20 cellular contexts compared by ENCODE assay signal in genomic region chr21:42459583-42460215, GRCh38. TPM values are rescaled to one million over a fixed set of nuclear protein-coding genes. Genes with fewer than 3 reads are reported as not detected.
A peak's percentile ranks its signal among the peaks of the same experiment; 100 is the strongest.
DNase-seq lines count a peak whose midpoint lies in the region; ATAC-seq and TF ChIP-seq lines count a peak whose summit lies in the region.
"Had no signal": no experiment of that assay in that cellular context is flagged by ENCODE, and none has a peak within 500 bp of the region (broad histone marks: within the 10 kb centered on the region; RNA-seq: fewer than 3 reads in every experiment).

No MANE protein-coding gene starts in this region.

- H3F3A ChIP-seq in SU-DHL-6 (ENCODE audit: insufficient read depth): peaks cover 6% of the 10 kb centered on the region; the same call in 1 of the 2 replicates

- H3K27me3 ChIP-seq in BLaER1 treated with 17β-estradiol and CSF1 and Interleukin-3, amounts not matched to agents 10 nM and 100 nM: peaks cover 0 to 15% (median 0%) of the 10 kb centered on the region in 11 experiments; a peak in 2 of 22 replicates
- no peaks in the 10 kb centered on the region for H3K27me3 ChIP-seq in CD4-positive, alpha-beta T cell (ENCODE audit: control insufficient read depth, insufficient read depth, low read length)
- no peaks in the 10 kb centered on the region for H3K27me3 ChIP-seq in SU-DHL-6 (ENCODE audit: low read length)
- no peaks in the 10 kb centered on the region for H3K27me3 ChIP-seq in naive thymus-derived CD4-positive, alpha-beta T cell (ENCODE audit: control insufficient read depth in 2 of 2, insufficient read depth in 2 of 2, low read length in 2 of 2)

- no peaks in the 10 kb centered on the region for H3K36me3 Mint-ChIP-seq in CD4-positive, alpha-beta T cell (ENCODE audit: low read depth)
- peaks cover 0 to 7% (median 0%) of the 10 kb centered on the region in 5 donors for H3K36me3 Mint-ChIP-seq in naive thymus-derived CD4-positive, alpha-beta T cell
- H3K36me3 Mint-ChIP-seq: T-cell had no signal

- H3K36me3 ChIP-seq in BLaER1 treated with 17β-estradiol and CSF1 and Interleukin-3, amounts not matched to agents 10 nM and 100 nM: no peaks in the 10 kb centered on the region
- no peaks in the 10 kb centered on the region for H3K36me3 ChIP-seq in SU-DHL-6 (ENCODE audit: low read length)
- H3K36me3 ChIP-seq in naive thymus-derived CD4-positive, alpha-beta T cell (ENCODE audit: control insufficient read depth in 2 of 3, insufficient read depth in 3 of 3, low read length in 3 of 3): no peaks in the 10 kb centered on the region
- H3K36me3 ChIP-seq: tibial artery had no signal

- CTCF ChIA-PET in CD4-positive, alpha-beta T cell (lab: Charles Lee): no interaction called here
- CTCF ChIA-PET in naive thymus-derived CD4-positive, alpha-beta T cell (lab: Charles Lee): interaction anchor here (2.1 kb wide), 1 partner anchor 10 kb away, joined by 8 read pairs; no protein-coding TSS in a partner anchor

- no peaks in the 10 kb centered on the region for H3K9me3 Mint-ChIP-seq in CD4-positive, alpha-beta T cell
- peaks cover 0 to 4% (median 0%) of the 10 kb centered on the region in 11 donors for H3K9me3 Mint-ChIP-seq in naive thymus-derived CD4-positive, alpha-beta T cell
- H3K9me3 Mint-ChIP-seq: T-cell had no signal

- H3K9ac ChIP-seq in BLaER1 treated with 17β-estradiol and CSF1 and Interleukin-3, amounts not matched to agents 10 nM and 100 nM: no peak overlapping the region
- H3K9ac ChIP-seq in SU-DHL-6 (ENCODE audit: low read length): no peak overlapping the region
- H3K9ac ChIP-seq: GM23248 had no signal

- H3K9me2 ChIP-seq in SU-DHL-6 (replicated peaks; ENCODE audit: insufficient read depth, low read length): no peaks in the 10 kb centered on the region

- intact Hi-C loops in CD4-positive, alpha-beta T cell (cut with DNase I, micrococcal nuclease): loop anchor here (5.0 kb wide), 2 partner anchors 42 to 68 kb away; no protein-coding TSS in a partner anchor
- intact Hi-C loops in naive thymus-derived CD4-positive, alpha-beta T cell (cut with micrococcal nuclease): loop anchor here (1.0 to 5.0 kb wide), 6 partner anchors 9 to 227 kb away; partner anchors contain the start of genes RSPH1 (in 1 of the 2) and TMPRSS3 (in 1 of the 2)

- DNase-seq in CD4-positive, alpha-beta T cell: no peak
- no peak for DNase-seq in naive thymus-derived CD4-positive, alpha-beta T cell
- DNase-seq in activated gamma-delta T cell (lab: John Stamatoyannopoulos, UW): no peak
- DNase-seq in NCI-H748 treated with DMSO at 0.1 percent for 48 hours (lab: John Stamatoyannopoulos, UW): no peak
- no peak for DNase-seq in COLO829 (ENCODE audit: low spot score)
- DNase-seq: GM23248; left cardiac atrium; NCI-H1930; retina; stimulated activated CD4-positive, alpha-beta T cell treated with anti-CD3 and anti-CD28 coated beads, Interleukin-1b, Interleukin-23, amount 100 ng/mL, for 48 hours had no signal

- H3K27me3 Mint-ChIP-seq in CD4-positive, alpha-beta T cell: no peaks in the 10 kb centered on the region
- H3K27me3 Mint-ChIP-seq in naive thymus-derived CD4-positive, alpha-beta T cell: no peaks in the 10 kb centered on the region
- H3K27me3 Mint-ChIP-seq: T-cell had no signal

- H3K27ac Mint-ChIP-seq in CD4-positive, alpha-beta T cell: peak overlapping the region; percentile 94
- peak overlapping the region; percentile 59 to 99 (median 96) for H3K27ac Mint-ChIP-seq in naive thymus-derived CD4-positive, alpha-beta T cell
- H3K27ac Mint-ChIP-seq: WTC11 had no signal

- peak overlapping the region in 1 of 11 experiments; percentile 65; a peak in 1 of 22 replicates for H3K27ac ChIP-seq in BLaER1 treated with 17β-estradiol and CSF1 and Interleukin-3, amounts not matched to agents 10 nM and 100 nM
- no peak overlapping the region for H3K27ac ChIP-seq in CD4-positive, alpha-beta T cell (ENCODE audit: low read depth, low read length)
- H3K27ac ChIP-seq in SU-DHL-6 (ENCODE audit: low read depth, low read length): no peak overlapping the region
- peak overlapping the region; percentile 73 for H3K27ac ChIP-seq in naive thymus-derived CD4-positive, alpha-beta T cell (ENCODE audit: low read depth, low read length)
- H3K27ac ChIP-seq: GM23248, RWPE1, tibial artery had no signal

- no peak for ATAC-seq in CD4-positive, alpha-beta T cell (ENCODE audit: poor library complexity)
- no peak for ATAC-seq in naive thymus-derived CD4-positive, alpha-beta T cell
- ATAC-seq: left cardiac atrium, WTC11 had no signal

- H4K20me1 ChIP-seq in BLaER1 treated with 17β-estradiol and CSF1 and Interleukin-3, amounts not matched to agents 10 nM and 100 nM: peaks cover 0 to 6% (median 0%) of the 10 kb centered on the region in 11 experiments; a peak in 1 of 22 replicates
- no peaks in the 10 kb centered on the region for H4K20me1 ChIP-seq in SU-DHL-6 (ENCODE audit: low read depth, low read length)

- TF ChIP-seq CTCF in CD4-positive, alpha-beta T cell (IDR thresholded peaks at IDR 0.05): no peak
- no peak for TF ChIP-seq CTCF in SU-DHL-6 (IDR thresholded peaks at IDR 0.05; ENCODE audit: insufficient read depth, low read length, poor library complexity, severe bottlenecking)

- no peak overlapping the region for H2AFZ ChIP-seq in SU-DHL-6 (ENCODE audit: low read depth, low read length, severe bottlenecking)
- H2AFZ ChIP-seq: GM23248 had no signal

- H3K4me2 ChIP-seq in BLaER1 treated with 17β-estradiol and CSF1 and Interleukin-3, amounts not matched to agents 10 nM and 100 nM: peak overlapping the region in 8 of 11 experiments; percentile 63 to 91 (median 80); a peak in 16 of 22 replicates
- H3K4me2 ChIP-seq in SU-DHL-6 (ENCODE audit: low read depth, low read length, poor library complexity, severe bottlenecking): peak overlapping the region; percentile 39

- POLR2A ChIA-PET in CD4-positive, alpha-beta T cell (lab: Charles Lee): interaction anchor here (0.6 kb wide), 1 partner anchor 1238 kb away, joined by 6 read pairs; no protein-coding TSS in a partner anchor
- POLR2A ChIA-PET in naive thymus-derived CD4-positive, alpha-beta T cell (lab: Charles Lee): interaction anchor here (1.4 kb wide), 1 partner anchor 9 kb away, joined by 3 read pairs; no protein-coding TSS in a partner anchor

- no peak overlapping the region for H3K4me3 ChIP-seq in BLaER1 treated with 17β-estradiol and CSF1 and Interleukin-3, amounts not matched to agents 10 nM and 100 nM
- H3K4me3 ChIP-seq in SU-DHL-6 (ENCODE audit: insufficient read depth, low read length, poor library complexity, severe bottlenecking): no peak overlapping the region
- H3K4me3 ChIP-seq in naive thymus-derived CD4-positive, alpha-beta T cell (ENCODE audit: low read length): no peak overlapping the region
- H3K4me3 ChIP-seq: GM23248, tibial artery had no signal

- peaks cover 0 to 9% (median 0%) of the 10 kb centered on the region in 11 experiments; a peak in 4 of 22 replicates for H3K9me3 ChIP-seq in BLaER1 treated with 17β-estradiol and CSF1 and Interleukin-3, amounts not matched to agents 10 nM and 100 nM (replicated peaks in 1 of 11)
- no peaks in the 10 kb centered on the region for H3K9me3 ChIP-seq in CD4-positive, alpha-beta T cell (ENCODE audit: control insufficient read depth, low read length)
- H3K9me3 ChIP-seq in SU-DHL-6 (ENCODE audit: insufficient read depth, low read length): no peaks in the 10 kb centered on the region
- H3K9me3 ChIP-seq in naive thymus-derived CD4-positive, alpha-beta T cell (ENCODE audit: control insufficient read depth in 2 of 3, low read length in 3 of 3): no peaks in the 10 kb centered on the region
- H3K9me3 ChIP-seq: tibial artery had no signal

- H3K4me1 Mint-ChIP-seq in CD4-positive, alpha-beta T cell (ENCODE audit: low read depth): peaks cover 66% of the 10 kb centered on the region
- H3K4me1 Mint-ChIP-seq in naive thymus-derived CD4-positive, alpha-beta T cell: peaks cover 45 to 79% (median 75%) of the 10 kb centered on the region in 7 donors

- peaks cover 49 to 75% (median 67%) of the 10 kb centered on the region in 10 experiments for H3K4me1 ChIP-seq in BLaER1 treated with 17β-estradiol and CSF1 and Interleukin-3, amounts not matched to agents 10 nM and 100 nM
- H3K4me1 ChIP-seq in naive thymus-derived CD4-positive, alpha-beta T cell (ENCODE audit: control insufficient read depth in 2 of 2, insufficient read depth in 2 of 2, low read length in 2 of 2): peaks cover 9 to 52% of the 10 kb centered on the region in 2 donors
- H3K4me1 ChIP-seq: tibial artery had no signal

- H3K79me2 ChIP-seq in SU-DHL-6 (ENCODE audit: insufficient read depth, low read length): no peaks in the 10 kb centered on the region

- no peak overlapping the region for H3K4me3 Mint-ChIP-seq in CD4-positive, alpha-beta T cell
- H3K4me3 Mint-ChIP-seq in naive thymus-derived CD4-positive, alpha-beta T cell: peak overlapping the region in 4 of 10 donors; percentile 65 to 85 (median 79)
- H3K4me3 Mint-ChIP-seq: WTC11 had no signal

RNA-seq across cellular contexts. Expression of gene RSPH1, which starts 36.3 kb away (rescaled TPM):
- total RNA-seq in CD4-positive, alpha-beta T cell: under 1 TPM; 0.34 to 0.38 TPM
- total RNA-seq in naive thymus-derived CD4-positive, alpha-beta T cell: under 1 TPM in 2 of 5 experiments, not detected in 3; 0.27 to 0.40 TPM
- not detected for polyA plus RNA-seq in naive thymus-derived CD4-positive, alpha-beta T cell
- total RNA-seq: fibroblast of villous mesenchyme, left cardiac atrium, M059J had no signal
- polyA plus RNA-seq: GM23248 had no signal

RNA-seq across cellular contexts. Expression of gene SLC37A1, which starts 54.0 kb away (rescaled TPM):
- total RNA-seq in CD4-positive, alpha-beta T cell: 10 to 100 TPM; 16.4 to 16.7 TPM
- total RNA-seq in naive thymus-derived CD4-positive, alpha-beta T cell: 10 to 100 TPM; 15.1 to 23.2 (median 18.1) TPM
- polyA plus RNA-seq in naive thymus-derived CD4-positive, alpha-beta T cell: 1 to 10 TPM; 4.4 to 7.8 TPM
- total RNA-seq: GM23248 had no signal
- polyA plus RNA-seq: GM23248 had no signal

RNA-seq across cellular contexts. Expression of gene UBASH3A, which starts 56.0 kb away (rescaled TPM):
- 10 to 100 TPM; 59.7 to 60.8 TPM for total RNA-seq in CD4-positive, alpha-beta T cell
- total RNA-seq in naive thymus-derived CD4-positive, alpha-beta T cell: 100 to 1,000 TPM in 1 of 5 experiments, 10 to 100 TPM in 4; 41.9 to 101 (median 91.7) TPM
- polyA plus RNA-seq in naive thymus-derived CD4-positive, alpha-beta T cell: 10 to 100 TPM; 57.1 to 99.3 TPM
- total RNA-seq: cerebellum, fibroblast of villous mesenchyme, GM23248, M059J, WTC11 had no signal
- polyA plus RNA-seq: BJ, GM23248 had no signal
